7 cellular contexts compared by ENCODE assay signal in genomic region chr4:56435748-56436442, GRCh38. TPM values are rescaled to one million over a fixed set of nuclear protein-coding genes. Genes with fewer than 3 reads are reported as not detected.
A peak's percentile ranks its signal among the peaks of the same experiment; 100 is the strongest.
DNase-seq lines count a peak whose midpoint lies in the region; ATAC-seq and TF ChIP-seq lines count a peak whose summit lies in the region.

TSS of gene PAICS (plus strand) at chr4:56436260. CDS start at chr4:56436313, 53 bp downstream.

- H3K9me2 ChIP-seq in hepatocyte (replicated peaks; ENCODE audit: insufficient read depth): no peaks in the 10 kb centered on the region

- H3K36me3 ChIP-seq in hepatocyte (replicated peaks; ENCODE audit: insufficient read depth, low read depth): no peaks in the 10 kb centered on the region

- ATAC-seq in GM18505 (IDR thresholded peaks at IDR 0.05; ENCODE audit: unreplicated experiment) (peak; percentile 71), HG02973 (IDR thresholded peaks at IDR 0.05; ENCODE audit: unreplicated experiment) (peak; percentile 66)

- H3K79me2 ChIP-seq in hepatocyte: peaks cover 69% of the 10 kb centered on the region

- TF ChIP-seq POLR2A in GM18505 (IDR thresholded peaks at IDR 0.05; ENCODE audit: borderline replicate concordance, extremely low read depth, insufficient read depth, insufficient read length): peak; percentile 80

- peak within 1 kb of the TSS; percentile 88 for H3K27ac ChIP-seq in hepatocyte

- no peaks in the 10 kb centered on the region for H3K9me3 ChIP-seq in hepatocyte (ENCODE audit: low read depth)

- H3K4me3 ChIP-seq in astrocyte of the cerebellum (ENCODE audit: low read depth, low read length) (peak within 1 kb of the TSS; percentile 85), hepatocyte (peak within 1 kb of the TSS; percentile 59)

- TF ChIP-seq CTCF in astrocyte of the cerebellum (IDR thresholded peaks at IDR 0.05; ENCODE audit: low read depth, low read length, missing control alignments): no peak
- TF ChIP-seq CTCF in hepatocyte (IDR thresholded peaks at IDR 0.05; ENCODE audit: poor library complexity): no peak

- WGBS in hepatocyte (ENCODE audit: low lambda C conversion rate, missing lambda C conversion rate): under 1% methylated on average over 40 of the region's 63 CpGs

- peak; percentile 90 for DNase-seq in NCI-H2029 (lab: John Stamatoyannopoulos, UW)
- DNase-seq in T-helper 22 cell (ENCODE audit: low read depth): peak; percentile 91
- peak; percentile 82 for DNase-seq in astrocyte of the cerebellum (ENCODE audit: low read depth)
- DNase-seq in hepatocyte (ENCODE audit: low spot score): peak; percentile 97
- DNase-seq in retina: peak; percentile 98

- in situ Hi-C loops in astrocyte of the cerebellum (cut with HindIII; ENCODE audit: low sequenced_read_pairs): no loop called here

- H3K27me3 ChIP-seq in hepatocyte: no peaks in the 10 kb centered on the region

- no peaks in the 10 kb centered on the region for H3K4me1 ChIP-seq in hepatocyte (ENCODE audit: insufficient read depth)

- H2AFZ ChIP-seq in hepatocyte: peak within 1 kb of the TSS; percentile 81

- H3K4me2 ChIP-seq in hepatocyte: peak within 1 kb of the TSS; percentile 90

- H4K20me1 ChIP-seq in hepatocyte (ENCODE audit: insufficient read depth, poor library complexity, severe bottlenecking): no peaks in the 10 kb centered on the region

RNA-seq across cellular contexts. Expression of gene PAICS, which starts in this region (rescaled TPM):
- 56.5 and 68.6 TPM in 2 replicates for total RNA-seq in hepatocyte
- polyA plus RNA-seq in hepatocyte: 58.0 and 58.2 TPM in 2 replicates

Comparison
In these comparisons a context has a peak if more than half of its experiments do, and no peak if none do; other contexts are left out.
1. Peak in every context shown above with its lines: DNase-seq, ATAC-seq, H3K4me3 ChIP-seq and H3K27ac ChIP-seq.